In genomic region chr7:101986335-101986734, GRCh38 we compare ENCODE assay signal across 1 cellular context.
TF ChIP-seq lines count a peak whose summit lies in the region.

No MANE protein-coding gene starts in this region.

TF ChIP-seq in GM23338, 12 proteins besides CTCF, POLR2A, EP300 and RAD21 (continued from another document):
- TF ChIP-seq ZNF462 (CRISPR knock-in tag; IDR thresholded peaks at IDR 0.05) (no peak), NANOG (IDR thresholded peaks at IDR 0.05; ENCODE audit: borderline replicate concordance) (no peak), ZNF331 (CRISPR knock-in tag; IDR thresholded peaks at IDR 0.05; ENCODE audit: low read depth) (no peak), EZH2 (IDR thresholded peaks at IDR 0.05; ENCODE audit: low read depth, unreplicated experiment) (no peak), REST (IDR thresholded peaks at IDR 0.05; ENCODE audit: unreplicated experiment) (no peak)
